Comparison of ENCODE assay signal across 7 cellular contexts in the genomic region with DNA sequence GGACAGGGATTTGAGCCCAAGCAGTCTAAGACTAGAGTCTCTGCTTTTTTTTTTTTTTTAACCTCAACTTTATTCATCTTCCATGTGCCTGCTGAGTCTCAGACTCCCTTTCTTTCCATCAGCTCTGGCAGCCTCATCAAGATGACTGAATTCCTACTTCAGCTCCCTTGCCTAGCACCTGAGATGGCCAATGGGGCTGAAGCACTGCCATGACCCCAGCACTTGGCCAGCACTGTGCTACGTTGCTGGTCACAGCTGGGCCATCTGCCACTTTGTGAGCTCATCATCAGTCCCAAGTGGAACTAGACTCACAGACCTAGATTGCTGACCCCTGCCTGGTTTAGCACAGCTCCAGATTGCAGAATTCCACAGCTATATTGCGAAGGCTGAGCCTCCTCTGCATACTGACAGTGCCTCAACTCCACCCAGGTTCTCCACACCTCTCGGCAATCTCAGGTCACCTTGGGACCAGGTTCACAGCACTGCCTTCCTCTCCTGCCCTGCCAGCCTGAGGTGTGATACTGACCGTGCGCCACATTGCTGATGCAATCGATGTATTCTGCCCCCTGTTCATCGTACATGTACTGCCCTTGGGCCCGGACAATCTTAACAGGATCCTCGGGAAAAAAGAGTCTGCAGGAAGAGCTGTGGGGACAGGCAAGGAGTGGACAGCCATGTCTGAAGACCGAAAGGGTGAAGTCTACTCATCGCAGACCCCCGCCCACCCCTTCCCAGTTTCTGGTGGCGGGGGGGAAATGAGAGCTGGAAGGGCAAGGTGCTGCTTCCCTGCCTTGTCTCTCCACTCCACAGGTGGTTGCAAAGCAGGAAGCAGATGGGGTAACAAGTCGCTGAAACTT. TPM values are rescaled to one million over a fixed set of nuclear protein-coding genes. Genes with fewer than 3 reads are reported as not detected.
DNase-seq lines count a peak whose midpoint lies in the region; ATAC-seq, FAIRE-seq and TF ChIP-seq lines count a peak whose summit lies in the region.

No MANE protein-coding gene starts in this region.

- ATAC-seq in activated naive CD8-positive, alpha-beta T cell treated with anti-CD3 and anti-CD28 coated beads, Interleukin-2, amount 50 U/mL, for 24 hours, result no peak
- no peak for ATAC-seq in GM18502 (IDR thresholded peaks at IDR 0.05; ENCODE audit: poor library complexity, unreplicated experiment)
- ATAC-seq in GM19467 (IDR thresholded peaks at IDR 0.05; ENCODE audit: unreplicated experiment), result no peak

- TF ChIP-seq CTCF in stomach (IDR thresholded peaks at IDR 0.05), result no peak

- H3K4me3 Mint-ChIP-seq in activated naive CD8-positive, alpha-beta T cell treated with anti-CD3 and anti-CD28 coated beads, Interleukin-2, amount 50 U/mL, for 24 hours, result peak overlapping the region; percentile 88
- H3K4me3 Mint-ChIP-seq in immature natural killer cell, result peak overlapping the region; percentile 79 to 89 (median 85)

- H3K36me3 Mint-ChIP-seq in activated naive CD8-positive, alpha-beta T cell treated with anti-CD3 and anti-CD28 coated beads, Interleukin-2, amount 50 U/mL, for 24 hours (ENCODE audit: low read depth), result peaks cover 52% of the 10 kb centered on the region
- peaks cover 16 to 18% (median 16%) of the 10 kb centered on the region in 3 donors for H3K36me3 Mint-ChIP-seq in immature natural killer cell

- peak overlapping the region; percentile 77 to 94 (median 90) for H3K4me3 ChIP-seq in stomach

- peaks cover 33 to 53% (median 45%) of the 10 kb centered on the region in 4 donors for H3K36me3 ChIP-seq in stomach

- H3K27ac ChIP-seq in stomach, result peak overlapping the region in 4 of 5 donors; percentile 98

- FAIRE-seq in HTR-8/SVneo (lab: Jason Lieb, UNC), result peak; percentile 77

- intact Hi-C loops in stomach (cut with DNase I; ENCODE audit: low total_unique reads), result no loop called here

- no peak for TF ChIP-seq POLR2A in stomach (IDR thresholded peaks at IDR 0.05)

- peaks cover 51% of the 10 kb centered on the region for H3K4me1 Mint-ChIP-seq in activated naive CD8-positive, alpha-beta T cell treated with anti-CD3 and anti-CD28 coated beads, Interleukin-2, amount 50 U/mL, for 24 hours
- H3K4me1 Mint-ChIP-seq in immature natural killer cell, result peaks cover 57 to 82% of the 10 kb centered on the region in 2 donors

- no peaks in the 10 kb centered on the region for H3K27me3 ChIP-seq in stomach

- DNase-seq in HTR-8/SVneo (ENCODE audit: insufficient read length, low spot score) (no peak), immature natural killer cell (no peak), stomach (no peak), NCI-H526 (lab: John Stamatoyannopoulos, UW) (no peak)
- DNase-seq in activated naive CD8-positive, alpha-beta T cell treated with anti-CD3 and anti-CD28 coated beads, Interleukin-2, amount 50 U/mL, for 24 hours, result no peak

- H3K4me1 ChIP-seq in stomach, result peaks cover 11 to 69% (median 41%) of the 10 kb centered on the region in 4 donors

- WGBS in stomach, 5 donors, result 43 to 54% (median 50%) methylated on average over 12 to 14 of the region's 14 CpGs

- H3K9me3 Mint-ChIP-seq in activated naive CD8-positive, alpha-beta T cell treated with anti-CD3 and anti-CD28 coated beads, Interleukin-2, amount 50 U/mL, for 24 hours, result no peaks in the 10 kb centered on the region
- H3K9me3 Mint-ChIP-seq in immature natural killer cell, result no peaks in the 10 kb centered on the region

- H3K27ac Mint-ChIP-seq in activated naive CD8-positive, alpha-beta T cell treated with anti-CD3 and anti-CD28 coated beads, Interleukin-2, amount 50 U/mL, for 24 hours, result peak overlapping the region; percentile 95
- H3K27ac Mint-ChIP-seq in immature natural killer cell, result peak overlapping the region; percentile 57 to 83 (median 75)

- no peak for TF ChIP-seq EP300 in stomach (IDR thresholded peaks at IDR 0.05)

- no peaks in the 10 kb centered on the region for H3K27me3 Mint-ChIP-seq in activated naive CD8-positive, alpha-beta T cell treated with anti-CD3 and anti-CD28 coated beads, Interleukin-2, amount 50 U/mL, for 24 hours
- H3K27me3 Mint-ChIP-seq in immature natural killer cell (ENCODE audit: low read depth in 3 of 3), result peaks cover 0 to 4% (median 2%) of the 10 kb centered on the region in 3 donors

- no peaks in the 10 kb centered on the region for H3K9me3 ChIP-seq in stomach

RNA-seq across cellular contexts. Expression of a gene that starts 1.5 kb away (rescaled TPM):
- polyA plus RNA-seq in immature natural killer cell, result 10 to 100 TPM; 28.2 to 44.1 (median 33.3) TPM
- total RNA-seq in stomach, result 100 to 1,000 TPM in 2 of 5 donors, 10 to 100 TPM in 3; 32.1 to 262 (median 56.2) TPM
- 10 to 100 TPM; 22.9 to 38.3 (median 25.9) TPM for polyA plus RNA-seq in stomach

RNA-seq across cellular contexts. Expression of a gene that starts 26.8 kb away (rescaled TPM):
- polyA plus RNA-seq in immature natural killer cell (100 to 1,000 TPM in 1 of 3 donors, 10 to 100 TPM in 2; 34.4 to 126 (median 62.9) TPM), stomach (100 to 1,000 TPM; 115 to 139 (median 117) TPM)
- 100 to 1,000 TPM in 2 of 5 donors, 10 to 100 TPM in 3; 25.1 to 327 (median 92.9) TPM for total RNA-seq in stomach

RNA-seq across cellular contexts. Expression of a gene that starts 43.9 kb away (rescaled TPM):
- polyA plus RNA-seq in immature natural killer cell (not detected), stomach (not detected)
- not detected for total RNA-seq in stomach
